8 cellular contexts compared by ENCODE assay signal in genomic region chr9:93097496-93098205, GRCh38. TPM values are rescaled to one million over a fixed set of nuclear protein-coding genes. Genes with fewer than 3 reads are reported as not detected.
DNase-seq lines count a peak whose midpoint lies in the region; ATAC-seq and TF ChIP-seq lines count a peak whose summit lies in the region.

No MANE protein-coding gene starts in this region.

- H3K4me2 ChIP-seq in fibroblast of lung (ENCODE audit: extremely low read depth, insufficient read depth, low read length) (peak overlapping the region; percentile 81), osteoblast (ENCODE audit: insufficient read depth, low read length) (peak overlapping the region; percentile 83)

- H3K27me3 Mint-ChIP-seq in CD4-positive, CD25-positive, alpha-beta regulatory T cell = no peaks in the 10 kb centered on the region

- TF ChIP-seq CTCF in fibroblast of lung (conservative IDR thresholded peaks at IDR 0.05 in 1 of 2, IDR thresholded peaks at IDR 0.05 in 1 of 2; ENCODE audit: low read depth in 1 of 2, low read length in 2 of 2) (no peak), osteoblast (IDR thresholded peaks at IDR 0.05; ENCODE audit: extremely low read depth, low read depth, low read length) (no peak)

- peak overlapping the region; percentile 91 for H3K27ac ChIP-seq in CD4-positive, CD25-positive, alpha-beta regulatory T cell (ENCODE audit: insufficient read depth, low read length, poor library complexity, severe bottlenecking)
- H3K27ac ChIP-seq in fibroblast of lung (ENCODE audit: insufficient read depth, low read length) (peak overlapping the region; percentile 87), osteoblast (ENCODE audit: low read depth, low read length) (peak overlapping the region; percentile 66)

- peak overlapping the region; percentile 87 to 97 (median 94) for H3K4me3 Mint-ChIP-seq in CD4-positive, CD25-positive, alpha-beta regulatory T cell

- peaks cover 4% of the 10 kb centered on the region for H3K36me3 Mint-ChIP-seq in CD4-positive, CD25-positive, alpha-beta regulatory T cell

- no peaks in the 10 kb centered on the region for H4K20me1 ChIP-seq in fibroblast of lung (ENCODE audit: control insufficient read depth, extremely low read depth, insufficient read depth, low read length)
- peaks cover 19% of the 10 kb centered on the region for H4K20me1 ChIP-seq in osteoblast (ENCODE audit: insufficient read depth, low read length)

- no peaks in the 10 kb centered on the region for H3K27me3 ChIP-seq in CD4-positive, CD25-positive, alpha-beta regulatory T cell (ENCODE audit: control insufficient read depth, insufficient read depth, low read length)
- no peaks in the 10 kb centered on the region for H3K27me3 ChIP-seq in fibroblast of lung (ENCODE audit: control insufficient read depth, insufficient read depth, low read length)
- H3K27me3 ChIP-seq in osteoblast (ENCODE audit: insufficient read depth, low read length) = no peaks in the 10 kb centered on the region

- H3K36me3 ChIP-seq in CD4-positive, CD25-positive, alpha-beta regulatory T cell (ENCODE audit: control insufficient read depth, insufficient read depth, low read length) = no peaks in the 10 kb centered on the region
- H3K36me3 ChIP-seq in fibroblast of lung (ENCODE audit: control insufficient read depth, insufficient read depth, low read length) (peaks cover 1% of the 10 kb centered on the region), osteoblast (ENCODE audit: insufficient read depth, low read length) (no peaks in the 10 kb centered on the region)

- H3K79me2 ChIP-seq in fibroblast of lung (ENCODE audit: control insufficient read depth, insufficient read depth, low read length) = peaks cover 58% of the 10 kb centered on the region
- peaks cover 58% of the 10 kb centered on the region for H3K79me2 ChIP-seq in osteoblast (ENCODE audit: insufficient read depth, low read length)

- no peaks in the 10 kb centered on the region for H3K9me3 ChIP-seq in CD4-positive, CD25-positive, alpha-beta regulatory T cell (ENCODE audit: control insufficient read depth in 2 of 2, low read length in 2 of 2)
- H3K9me3 ChIP-seq in fibroblast of lung (ENCODE audit: control insufficient read depth, insufficient read depth, low read depth, low read length) (no peaks in the 10 kb centered on the region), osteoblast (ENCODE audit: low read depth, low read length) (no peaks in the 10 kb centered on the region)

- DNase-seq in CD4-positive, CD25-positive, alpha-beta regulatory T cell = no peak
- DNase-seq in SK-MEL-5 (ENCODE audit: low read depth, low spot score) (peak; percentile 24), fibroblast of lung (ENCODE audit: low read depth in 2 of 2) (no peak), osteoblast (ENCODE audit: insufficient read length, low spot score, missing footprints) (peak; percentile 79), NCI-H2107 treated with DMSO at 0.1 percent for 48 hours (lab: John Stamatoyannopoulos, UW; ENCODE audit: unreplicated experiment) (no peak)
- no peak for DNase-seq in stimulated activated naive CD4-positive, alpha-beta T cell treated with Interleukin-2 at 50 U/mL for 16 hours (lab: John Stamatoyannopoulos, UW)
- no peak for DNase-seq in stimulated activated CD4-positive, alpha-beta T cell treated with anti-CD3 and anti-CD28 coated beads, Interleukin-4, amount 100 ng/mL, for 1 hour

- H3K9me3 Mint-ChIP-seq in CD4-positive, CD25-positive, alpha-beta regulatory T cell = no peaks in the 10 kb centered on the region

- peak overlapping the region; percentile 94 to 97 (median 96) for H3K27ac Mint-ChIP-seq in CD4-positive, CD25-positive, alpha-beta regulatory T cell

- H3K4me1 Mint-ChIP-seq in CD4-positive, CD25-positive, alpha-beta regulatory T cell = peaks cover 12 to 79% (median 56%) of the 10 kb centered on the region in 4 donors

- peaks cover 68% of the 10 kb centered on the region for H3K4me1 ChIP-seq in CD4-positive, CD25-positive, alpha-beta regulatory T cell (ENCODE audit: control insufficient read depth, insufficient read depth, low read length, poor library complexity, severe bottlenecking)
- H3K4me1 ChIP-seq in fibroblast of lung (ENCODE audit: control insufficient read depth, extremely low read depth, insufficient read depth, low read length) = peaks cover 19% of the 10 kb centered on the region
- peaks cover 27% of the 10 kb centered on the region for H3K4me1 ChIP-seq in osteoblast (ENCODE audit: insufficient read depth, low read length)

- H3K9ac ChIP-seq in fibroblast of lung (ENCODE audit: insufficient read depth, low read length) = no peak overlapping the region

- in situ Hi-C loops in SK-MEL-5 (cut with HindIII; ENCODE audit: low pct_unique_long_range_greater_than_20kb, low sequenced_read_pairs) = no loop called here

- peak overlapping the region; percentile 79 for H3K4me3 ChIP-seq in CD4-positive, CD25-positive, alpha-beta regulatory T cell (ENCODE audit: low read depth, low read length)
- H3K4me3 ChIP-seq in fibroblast of lung (replicated peaks in 1 of 4; ENCODE audit: control extremely low read depth in 1 of 4, insufficient read depth in 1 of 4, low read depth in 3 of 4, low read length in 4 of 4) (peak overlapping the region; percentile 81 to 86 (median 85)), osteoblast (ENCODE audit: insufficient read depth, low read length) (peak overlapping the region; percentile 89)

- H2AFZ ChIP-seq in fibroblast of lung (ENCODE audit: low read length) = no peak overlapping the region
- no peak overlapping the region for H2AFZ ChIP-seq in osteoblast (ENCODE audit: low read length)

- no peak for ATAC-seq in CD4-positive, CD25-positive, alpha-beta regulatory T cell (ENCODE audit: low read depth in 2 of 2)
- no peak for ATAC-seq in activated CD4-positive, CD25-positive, alpha-beta regulatory T cell treated with anti-CD3 and anti-CD28 coated beads, Interleukin-2, amount 50 U/mL, for 24 hours

RNA-seq across cellular contexts. Expression of gene CARD19, which starts 1.6 kb away (rescaled TPM):
- total RNA-seq in CD4-positive, CD25-positive, alpha-beta regulatory T cell = 60.0 TPM
- polyA plus RNA-seq in CD4-positive, CD25-positive, alpha-beta regulatory T cell = 10 to 100 TPM; 64.8 to 89.1 (median 75.3) TPM
- total RNA-seq in SK-MEL-5 (2014; rRNA removed; shearing (Covaris generic)) = 46.4 and 50.1 TPM in 2 replicates
- 68.3 and 105 TPM in 2 replicates for polyA plus RNA-seq in SK-MEL-5 (2015; cell fraction: cytosol; rRNA removed)
- polyA plus RNA-seq in SK-MEL-5 (2015; cell fraction: nucleus; rRNA removed) = 50.2 and 63.2 TPM in 2 replicates
- total RNA-seq in fibroblast of lung = 72.7 and 91.0 TPM in 2 replicates
- polyA plus RNA-seq in fibroblast of lung = 30.2 and 40.0 TPM in 2 replicates
- polyA plus RNA-seq in fibroblast of lung (2012) = 48.2 and 72.7 TPM in 2 replicates
- 47.2 and 92.9 TPM in 2 replicates for polyA minus RNA-seq in fibroblast of lung (ENCODE audit: low replicate concordance)
- total RNA-seq in osteoblast = 38.4 and 38.6 TPM in 2 replicates

RNA-seq across cellular contexts. Expression of gene NINJ1, which starts 36.4 kb away (rescaled TPM):
- 144 TPM for total RNA-seq in CD4-positive, CD25-positive, alpha-beta regulatory T cell
- 100 to 1,000 TPM in 1 of 4 donors, 10 to 100 TPM in 3; 68.5 to 104 (median 73.2) TPM for polyA plus RNA-seq in CD4-positive, CD25-positive, alpha-beta regulatory T cell
- total RNA-seq in SK-MEL-5 (2014; rRNA removed; shearing (Covaris generic)) = 75.9 and 81.3 TPM in 2 replicates
- polyA plus RNA-seq in SK-MEL-5 (2015; cell fraction: cytosol; rRNA removed) = 200 and 208 TPM in 2 replicates
- 36.2 and 50.2 TPM in 2 replicates for polyA plus RNA-seq in SK-MEL-5 (2015; cell fraction: nucleus; rRNA removed)
- total RNA-seq in fibroblast of lung = 56.2 and 59.9 TPM in 2 replicates
- 7.2 and 19.5 TPM in 2 replicates for polyA plus RNA-seq in fibroblast of lung
- polyA plus RNA-seq in fibroblast of lung (2012) = 20.6 and 58.0 TPM in 2 replicates
- 32.1 and 73.7 TPM in 2 replicates for polyA minus RNA-seq in fibroblast of lung (ENCODE audit: low replicate concordance)
- 33.6 and 34.7 TPM in 2 replicates for total RNA-seq in osteoblast

RNA-seq across cellular contexts. Expression of gene SUSD3, which starts 39.1 kb away (rescaled TPM):
- total RNA-seq in CD4-positive, CD25-positive, alpha-beta regulatory T cell = 68.7 TPM
- 100 to 1,000 TPM; 187 to 229 (median 210) TPM for polyA plus RNA-seq in CD4-positive, CD25-positive, alpha-beta regulatory T cell
- 0.90 and 1.3 TPM in 2 replicates for total RNA-seq in SK-MEL-5 (2014; rRNA removed; shearing (Covaris generic))
- 1.0 and 1.1 TPM in 2 replicates for polyA plus RNA-seq in SK-MEL-5 (2015; cell fraction: cytosol; rRNA removed)
- not detected in 2 replicates for polyA plus RNA-seq in SK-MEL-5 (2015; cell fraction: nucleus; rRNA removed)
- total RNA-seq in fibroblast of lung (2.8 and 4.6 TPM in 2 replicates), osteoblast (0.36 and 0.88 TPM in 2 replicates)
- 0.17 and 1.4 TPM in 2 replicates for polyA plus RNA-seq in fibroblast of lung
- polyA plus RNA-seq in fibroblast of lung (2012) = 3.1 TPM in 1 of 2 replicates, not detected in the other
- polyA minus RNA-seq in fibroblast of lung (ENCODE audit: low replicate concordance) = 6.9 TPM in 1 of 2 replicates, not detected in the other

Comparison
In these comparisons a context has a peak if more than half of its experiments do, and no peak if none do; other contexts are left out.
1. DNase-seq: peak in SK-MEL-5 (single experiment) and osteoblast (single experiment); none in CD4-positive, CD25-positive, alpha-beta regulatory T cell (0 of 3), fibroblast of lung (0 of 2), stimulated activated naive CD4-positive, alpha-beta T cell treated with Interleukin-2 at 50 U/mL for 16 hours (single experiment), NCI-H2107 treated with DMSO at 0.1 percent for 48 hours (single experiment) and stimulated activated CD4-positive, alpha-beta T cell treated with anti-CD3 and anti-CD28 coated beads, Interleukin-4, amount 100 ng/mL, for 1 hour (single experiment).
2. RNA of gene SUSD3, which starts 39.1 kb away (total RNA-seq): 68.7 TPM in CD4-positive, CD25-positive, alpha-beta regulatory T cell (single experiment); 2.8 to 4.6 TPM in fibroblast of lung, 0.90 to 1.3 TPM in SK-MEL-5 and 0.36 to 0.88 TPM in osteoblast; every median in the first group is over 10 times any median in the second.
3. Peak in every context shown above with its lines, with median percentiles within 50 percentile points of each other: H3K27ac ChIP-seq and H3K4me3 ChIP-seq.